1 cellular context compared by ENCODE assay signal in the genomic region with DNA sequence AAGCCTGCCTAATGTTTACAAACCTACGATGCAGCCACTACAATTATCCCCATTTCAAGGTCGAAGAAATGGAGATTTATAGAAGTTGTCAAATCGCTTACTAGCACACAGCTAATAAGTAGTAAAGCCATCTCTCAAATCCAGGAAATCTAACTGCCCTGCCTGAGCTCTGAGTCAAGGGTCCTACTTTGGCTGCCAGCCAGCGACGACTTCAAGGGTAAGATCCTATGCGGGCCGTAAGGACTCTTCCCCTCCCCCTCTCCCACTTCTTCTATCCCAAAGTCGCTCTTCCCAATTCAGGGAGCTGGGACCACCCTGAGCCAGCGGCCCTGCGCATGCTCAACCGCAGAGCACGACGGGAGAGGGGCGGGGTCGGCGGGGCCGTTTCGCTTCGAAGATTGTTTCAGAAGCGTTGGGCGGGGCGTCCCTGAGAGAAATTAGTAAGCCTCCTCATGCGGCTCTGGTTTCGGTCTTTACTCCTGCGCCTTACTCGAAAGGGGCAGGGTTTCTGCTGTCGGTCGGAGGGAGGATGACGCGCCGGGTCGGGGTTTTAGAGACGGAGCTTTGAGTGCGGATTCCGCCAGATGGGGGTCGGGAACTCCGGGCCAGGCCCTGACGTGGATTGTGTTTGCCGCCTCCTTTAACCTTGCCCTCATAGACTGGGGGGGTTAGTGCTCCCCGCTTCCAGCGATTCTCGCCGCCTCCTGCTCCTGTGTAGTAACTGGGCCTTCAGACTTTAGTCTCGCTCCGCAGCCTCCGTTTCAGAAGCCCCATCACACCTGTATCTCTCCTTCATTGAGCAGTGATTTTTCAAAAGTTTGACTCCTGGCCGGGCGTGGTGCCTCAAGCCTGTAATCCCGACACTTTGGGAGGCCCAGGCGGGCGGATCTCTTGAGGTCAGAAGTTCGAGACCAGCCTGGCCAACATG.
TF ChIP-seq lines count a peak whose summit lies in the region.

A gene (plus strand): TSS at position 383 of the 928 bp plus-strand sequence. CDS start 14,603 bp downstream, outside the sequence.

TF ChIP-seq in HepG2, 621 proteins besides CTCF, POLR2A, EP300 and RAD21 (continued from another document and continues in another):
- TF ChIP-seq, protein P1, sequence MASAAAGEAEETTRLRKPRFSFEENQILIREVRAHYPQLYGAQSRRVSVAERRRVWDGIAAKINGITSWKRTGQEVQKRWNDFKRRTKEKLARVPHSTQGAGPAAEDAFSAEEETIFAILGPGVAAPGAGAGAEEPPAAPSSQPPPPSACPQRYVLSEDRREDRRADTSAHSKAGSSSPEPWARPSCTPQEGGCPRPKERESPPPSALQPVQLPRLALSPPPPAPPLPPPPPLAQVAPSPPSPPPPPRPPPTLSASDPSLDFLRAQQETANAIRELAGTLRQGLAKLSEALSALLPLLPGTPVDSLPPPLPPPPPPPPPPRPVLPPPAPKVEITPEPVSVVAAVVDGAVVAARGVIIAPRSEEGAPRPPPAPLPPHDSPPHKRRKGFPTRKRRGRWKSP (CRISPR knock-in tag; IDR thresholded peaks at IDR 0.05): peak; percentile 43; the same call in 1 of the 2 replicates
- TF ChIP-seq NONO (IDR thresholded peaks at IDR 0.05) (no peak), NONO (CRISPR knock-in tag; conservative IDR thresholded peaks at IDR 0.05) (peak; percentile 42), MZF1 (CRISPR knock-in tag; IDR thresholded peaks at IDR 0.05; ENCODE audit: borderline replicate concordance) (no peak), MIER2 (CRISPR knock-in tag; IDR thresholded peaks at IDR 0.05) (0 out of 2 replicates have a peak, but pooled peaks have one; percentile 29), SATB2 (CRISPR knock-in tag; IDR thresholded peaks at IDR 0.05) (no peak), SMAD3 (CRISPR knock-in tag; IDR thresholded peaks at IDR 0.05) (0 out of 2 replicates have a peak, but pooled peaks have one; percentile 27), AGO1 (IDR thresholded peaks at IDR 0.05; ENCODE audit: low read depth, low read length, poor library complexity, severe bottlenecking) (no peak), TCF12 (IDR thresholded peaks at IDR 0.05) (no peak), TCF12 (CRISPR knock-in tag; IDR thresholded peaks at IDR 0.05) (no peak), ZFP82 (CRISPR knock-in tag; IDR thresholded peaks at IDR 0.05; ENCODE audit: borderline replicate concordance) (no peak), ZNF577 (CRISPR knock-in tag; IDR thresholded peaks at IDR 0.05; ENCODE audit: borderline replicate concordance, low read depth) (no peak), ZFY (CRISPR knock-in tag; IDR thresholded peaks at IDR 0.05) (peak; percentile 90), SP4 (CRISPR knock-in tag; IDR thresholded peaks at IDR 0.05) (peak; percentile 84), ZNF350 (CRISPR knock-in tag; IDR thresholded peaks at IDR 0.05; ENCODE audit: borderline replicate concordance, low read depth) (0 out of 2 replicates have a peak, but pooled peaks have one; percentile 16), NCOR1 (IDR thresholded peaks at IDR 0.05; ENCODE audit: borderline replicate concordance, low read length) (no peak), RXRB (CRISPR knock-in tag; IDR thresholded peaks at IDR 0.05; ENCODE audit: borderline replicate concordance) (0 out of 2 replicates have a peak, but pooled peaks have one; percentile 11), RARA (CRISPR knock-in tag; IDR thresholded peaks at IDR 0.05) (no peak), CHCHD3 (CRISPR knock-in tag; IDR thresholded peaks at IDR 0.05) (no peak), SRSF4 (IDR thresholded peaks at IDR 0.05; ENCODE audit: low read depth, low read length, poor library complexity, severe bottlenecking) (no peak), NAIF1 (CRISPR knock-in tag; IDR thresholded peaks at IDR 0.05; ENCODE audit: borderline replicate concordance) (no peak), ZNF335 (CRISPR knock-in tag; IDR thresholded peaks at IDR 0.05) (no peak), TBX3 (IDR thresholded peaks at IDR 0.05; ENCODE audit: borderline replicate concordance) (no peak), NR2F2 (IDR thresholded peaks at IDR 0.05; ENCODE audit: borderline replicate concordance, low read depth) (no peak), SRY (CRISPR knock-in tag; IDR thresholded peaks at IDR 0.05) (peak; percentile 72; the same call in 1 of the 2 replicates), SYNCRIP (IDR thresholded peaks at IDR 0.05; ENCODE audit: insufficient read depth, low read depth, low read length) (no peak), SOX5 (CRISPR knock-in tag; IDR thresholded peaks at IDR 0.05; ENCODE audit: borderline replicate concordance) (no peak; the same call in 1 of the 2 replicates), CENPX (CRISPR knock-in tag; IDR thresholded peaks at IDR 0.05) (no peak), ZNF180 (CRISPR knock-in tag; IDR thresholded peaks at IDR 0.05; ENCODE audit: borderline replicate concordance, low read depth) (no peak), ERF (CRISPR knock-in tag; IDR thresholded peaks at IDR 0.05) (no peak), REL (CRISPR knock-in tag; conservative IDR thresholded peaks at IDR 0.05) (no peak; the same call in 1 of the 2 replicates), PPARG (CRISPR knock-in tag; conservative IDR thresholded peaks at IDR 0.05) (0 out of 2 replicates have a peak, but pooled peaks have one; percentile 8), ZBTB7B (CRISPR knock-in tag; IDR thresholded peaks at IDR 0.05) (peak; percentile 79), ZNF343 (CRISPR knock-in tag; IDR thresholded peaks at IDR 0.05) (peak; percentile 46; the same call in 1 of the 2 replicates)
- TF ChIP-seq, protein P2, sequence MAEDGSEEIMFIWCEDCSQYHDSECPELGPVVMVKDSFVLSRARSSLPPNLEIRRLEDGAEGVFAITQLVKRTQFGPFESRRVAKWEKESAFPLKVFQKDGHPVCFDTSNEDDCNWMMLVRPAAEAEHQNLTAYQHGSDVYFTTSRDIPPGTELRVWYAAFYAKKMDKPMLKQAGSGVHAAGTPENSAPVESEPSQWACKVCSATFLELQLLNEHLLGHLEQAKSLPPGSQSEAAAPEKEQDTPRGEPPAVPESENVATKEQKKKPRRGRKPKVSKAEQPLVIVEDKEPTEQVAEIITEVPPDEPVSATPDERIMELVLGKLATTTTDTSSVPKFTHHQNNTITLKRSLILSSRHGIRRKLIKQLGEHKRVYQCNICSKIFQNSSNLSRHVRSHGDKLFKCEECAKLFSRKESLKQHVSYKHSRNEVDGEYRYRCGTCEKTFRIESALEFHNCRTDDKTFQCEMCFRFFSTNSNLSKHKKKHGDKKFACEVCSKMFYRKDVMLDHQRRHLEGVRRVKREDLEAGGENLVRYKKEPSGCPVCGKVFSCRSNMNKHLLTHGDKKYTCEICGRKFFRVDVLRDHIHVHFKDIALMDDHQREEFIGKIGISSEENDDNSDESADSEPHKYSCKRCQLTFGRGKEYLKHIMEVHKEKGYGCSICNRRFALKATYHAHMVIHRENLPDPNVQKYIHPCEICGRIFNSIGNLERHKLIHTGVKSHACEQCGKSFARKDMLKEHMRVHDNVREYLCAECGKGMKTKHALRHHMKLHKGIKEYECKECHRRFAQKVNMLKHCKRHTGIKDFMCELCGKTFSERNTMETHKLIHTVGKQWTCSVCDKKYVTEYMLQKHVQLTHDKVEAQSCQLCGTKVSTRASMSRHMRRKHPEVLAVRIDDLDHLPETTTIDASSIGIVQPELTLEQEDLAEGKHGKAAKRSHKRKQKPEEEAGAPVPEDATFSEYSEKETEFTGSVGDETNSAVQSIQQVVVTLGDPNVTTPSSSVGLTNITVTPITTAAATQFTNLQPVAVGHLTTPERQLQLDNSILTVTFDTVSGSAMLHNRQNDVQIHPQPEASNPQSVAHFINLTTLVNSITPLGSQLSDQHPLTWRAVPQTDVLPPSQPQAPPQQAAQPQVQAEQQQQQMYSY (CRISPR knock-in tag; IDR thresholded peaks at IDR 0.05): no peak
- TF ChIP-seq, protein P3, sequence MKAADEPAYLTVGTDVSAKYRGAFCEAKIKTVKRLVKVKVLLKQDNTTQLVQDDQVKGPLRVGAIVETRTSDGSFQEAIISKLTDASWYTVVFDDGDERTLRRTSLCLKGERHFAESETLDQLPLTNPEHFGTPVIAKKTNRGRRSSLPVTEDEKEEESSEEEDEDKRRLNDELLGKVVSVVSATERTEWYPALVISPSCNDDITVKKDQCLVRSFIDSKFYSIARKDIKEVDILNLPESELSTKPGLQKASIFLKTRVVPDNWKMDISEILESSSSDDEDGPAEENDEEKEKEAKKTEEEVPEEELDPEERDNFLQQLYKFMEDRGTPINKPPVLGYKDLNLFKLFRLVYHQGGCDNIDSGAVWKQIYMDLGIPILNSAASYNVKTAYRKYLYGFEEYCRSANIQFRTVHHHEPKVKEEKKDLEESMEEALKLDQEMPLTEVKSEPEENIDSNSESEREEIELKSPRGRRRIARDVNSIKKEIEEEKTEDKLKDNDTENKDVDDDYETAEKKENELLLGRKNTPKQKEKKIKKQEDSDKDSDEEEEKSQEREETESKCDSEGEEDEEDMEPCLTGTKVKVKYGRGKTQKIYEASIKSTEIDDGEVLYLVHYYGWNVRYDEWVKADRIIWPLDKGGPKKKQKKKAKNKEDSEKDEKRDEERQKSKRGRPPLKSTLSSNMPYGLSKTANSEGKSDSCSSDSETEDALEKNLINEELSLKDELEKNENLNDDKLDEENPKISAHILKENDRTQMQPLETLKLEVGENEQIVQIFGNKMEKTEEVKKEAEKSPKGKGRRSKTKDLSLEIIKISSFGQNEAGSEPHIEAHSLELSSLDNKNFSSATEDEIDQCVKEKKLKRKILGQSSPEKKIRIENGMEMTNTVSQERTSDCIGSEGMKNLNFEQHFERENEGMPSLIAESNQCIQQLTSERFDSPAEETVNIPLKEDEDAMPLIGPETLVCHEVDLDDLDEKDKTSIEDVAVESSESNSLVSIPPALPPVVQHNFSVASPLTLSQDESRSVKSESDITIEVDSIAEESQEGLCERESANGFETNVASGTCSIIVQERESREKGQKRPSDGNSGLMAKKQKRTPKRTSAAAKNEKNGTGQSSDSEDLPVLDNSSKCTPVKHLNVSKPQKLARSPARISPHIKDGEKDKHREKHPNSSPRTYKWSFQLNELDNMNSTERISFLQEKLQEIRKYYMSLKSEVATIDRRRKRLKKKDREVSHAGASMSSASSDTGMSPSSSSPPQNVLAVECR (CRISPR knock-in tag; IDR thresholded peaks at IDR 0.05; ENCODE audit: borderline replicate concordance): peak; percentile 85
- TF ChIP-seq, protein P4, sequence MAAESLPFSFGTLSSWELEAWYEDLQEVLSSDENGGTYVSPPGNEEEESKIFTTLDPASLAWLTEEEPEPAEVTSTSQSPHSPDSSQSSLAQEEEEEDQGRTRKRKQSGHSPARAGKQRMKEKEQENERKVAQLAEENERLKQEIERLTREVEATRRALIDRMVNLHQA (CRISPR knock-in tag; IDR thresholded peaks at IDR 0.05): no peak
- TF ChIP-seq, protein P5, sequence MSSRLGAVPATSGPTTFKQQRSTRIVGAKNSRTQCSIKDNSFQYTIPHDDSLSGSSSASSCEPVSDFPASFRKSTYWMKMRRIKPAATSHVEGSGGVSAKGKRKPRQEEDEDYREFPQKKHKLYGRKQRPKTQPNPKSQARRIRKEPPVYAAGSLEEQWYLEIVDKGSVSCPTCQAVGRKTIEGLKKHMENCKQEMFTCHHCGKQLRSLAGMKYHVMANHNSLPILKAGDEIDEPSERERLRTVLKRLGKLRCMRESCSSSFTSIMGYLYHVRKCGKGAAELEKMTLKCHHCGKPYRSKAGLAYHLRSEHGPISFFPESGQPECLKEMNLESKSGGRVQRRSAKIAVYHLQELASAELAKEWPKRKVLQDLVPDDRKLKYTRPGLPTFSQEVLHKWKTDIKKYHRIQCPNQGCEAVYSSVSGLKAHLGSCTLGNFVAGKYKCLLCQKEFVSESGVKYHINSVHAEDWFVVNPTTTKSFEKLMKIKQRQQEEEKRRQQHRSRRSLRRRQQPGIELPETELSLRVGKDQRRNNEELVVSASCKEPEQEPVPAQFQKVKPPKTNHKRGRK (CRISPR knock-in tag; IDR thresholded peaks at IDR 0.05): no peak
- TF ChIP-seq, protein P6, sequence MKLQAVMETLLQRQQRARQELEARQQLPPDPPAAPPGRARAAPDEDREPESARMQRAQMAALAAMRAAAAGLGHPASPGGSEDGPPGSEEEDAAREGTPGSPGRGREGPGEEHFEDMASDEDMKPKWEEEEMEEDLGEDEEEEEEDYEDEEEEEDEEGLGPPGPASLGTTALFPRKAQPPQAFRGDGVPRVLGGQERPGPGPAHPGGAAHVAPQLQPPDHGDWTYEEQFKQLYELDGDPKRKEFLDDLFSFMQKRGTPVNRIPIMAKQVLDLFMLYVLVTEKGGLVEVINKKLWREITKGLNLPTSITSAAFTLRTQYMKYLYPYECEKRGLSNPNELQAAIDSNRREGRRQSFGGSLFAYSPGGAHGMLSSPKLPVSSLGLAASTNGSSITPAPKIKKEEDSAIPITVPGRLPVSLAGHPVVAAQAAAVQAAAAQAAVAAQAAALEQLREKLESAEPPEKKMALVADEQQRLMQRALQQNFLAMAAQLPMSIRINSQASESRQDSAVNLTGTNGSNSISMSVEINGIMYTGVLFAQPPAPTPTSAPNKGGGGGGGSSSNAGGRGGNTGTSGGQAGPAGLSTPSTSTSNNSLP (IDR thresholded peaks at IDR 0.05; ENCODE audit: low read depth, low read length): no peak
- TF ChIP-seq, protein P7, sequence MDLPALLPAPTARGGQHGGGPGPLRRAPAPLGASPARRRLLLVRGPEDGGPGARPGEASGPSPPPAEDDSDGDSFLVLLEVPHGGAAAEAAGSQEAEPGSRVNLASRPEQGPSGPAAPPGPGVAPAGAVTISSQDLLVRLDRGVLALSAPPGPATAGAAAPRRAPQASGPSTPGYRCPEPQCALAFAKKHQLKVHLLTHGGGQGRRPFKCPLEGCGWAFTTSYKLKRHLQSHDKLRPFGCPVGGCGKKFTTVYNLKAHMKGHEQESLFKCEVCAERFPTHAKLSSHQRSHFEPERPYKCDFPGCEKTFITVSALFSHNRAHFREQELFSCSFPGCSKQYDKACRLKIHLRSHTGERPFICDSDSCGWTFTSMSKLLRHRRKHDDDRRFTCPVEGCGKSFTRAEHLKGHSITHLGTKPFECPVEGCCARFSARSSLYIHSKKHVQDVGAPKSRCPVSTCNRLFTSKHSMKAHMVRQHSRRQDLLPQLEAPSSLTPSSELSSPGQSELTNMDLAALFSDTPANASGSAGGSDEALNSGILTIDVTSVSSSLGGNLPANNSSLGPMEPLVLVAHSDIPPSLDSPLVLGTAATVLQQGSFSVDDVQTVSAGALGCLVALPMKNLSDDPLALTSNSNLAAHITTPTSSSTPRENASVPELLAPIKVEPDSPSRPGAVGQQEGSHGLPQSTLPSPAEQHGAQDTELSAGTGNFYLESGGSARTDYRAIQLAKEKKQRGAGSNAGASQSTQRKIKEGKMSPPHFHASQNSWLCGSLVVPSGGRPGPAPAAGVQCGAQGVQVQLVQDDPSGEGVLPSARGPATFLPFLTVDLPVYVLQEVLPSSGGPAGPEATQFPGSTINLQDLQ (CRISPR knock-in tag; IDR thresholded peaks at IDR 0.05): no peak
